Comparison of ENCODE assay signal across 8 cellular contexts in genomic region chr11:46617451-46618314, GRCh38. TPM values are rescaled to one million over a fixed set of nuclear protein-coding genes. Genes with fewer than 3 reads are reported as not detected.
A peak's percentile ranks its signal among the peaks of the same experiment; 100 is the strongest.
DNase-seq lines count a peak whose midpoint lies in the region; ATAC-seq and TF ChIP-seq lines count a peak whose summit lies in the region.

ATG13 (plus strand) TSS chr11:46617553; CDS start chr11:46644292, 26,739 bp downstream.

- H3K4me3 ChIP-seq in DND-41 (ENCODE audit: low read depth in 1 of 2, low read length in 2 of 2): peak within 1 kb of the TSS; percentile 55 to 94
- peak within 1 kb of the TSS; percentile 68 for H3K4me3 ChIP-seq in Jurkat, Clone E6-1 (ENCODE audit: low read length)
- H3K4me3 ChIP-seq in foreskin fibroblast (ENCODE audit: low read depth in 1 of 2, low read length in 2 of 2): peak within 1 kb of the TSS; percentile 98 to 100
- peak within 1 kb of the TSS; percentile 84 for H3K4me3 ChIP-seq in neuron (ENCODE audit: low read length)

- peaks cover 65% of the 10 kb centered on the region for H3K4me1 ChIP-seq in DND-41 (ENCODE audit: insufficient read depth, low read length)
- H3K4me1 ChIP-seq in neuron (ENCODE audit: insufficient read depth, low read length): peaks cover 19% of the 10 kb centered on the region

- peak; percentile 89 for TF ChIP-seq CTCF in DND-41 (IDR thresholded peaks at IDR 0.05; ENCODE audit: borderline replicate concordance, extremely low read depth, low read length, poor library complexity, severe bottlenecking)
- TF ChIP-seq CTCF in foreskin fibroblast (IDR thresholded peaks at IDR 0.05; ENCODE audit: low read depth, low read length): peak; percentile 88

- H3K9ac ChIP-seq in DND-41 (ENCODE audit: low read depth, low read length): peak within 1 kb of the TSS; percentile 93

- H3K9me3 ChIP-seq in DND-41 (ENCODE audit: insufficient read depth, low read length, severe bottlenecking) (no peaks in the 10 kb centered on the region), neuron (ENCODE audit: low read length) (no peaks in the 10 kb centered on the region)

- H3K27ac ChIP-seq in DND-41 (ENCODE audit: low read length): peak within 1 kb of the TSS; percentile 98

- peak; percentile 80 for DNase-seq in DND-41
- DNase-seq in Jurkat, Clone E6-1 (ENCODE audit: low read depth, low spot score): peak; percentile 57
- DNase-seq in SHP77 (lab: John Stamatoyannopoulos, UW): peak; percentile 53 to 74
- peak; percentile 59 for DNase-seq in activated gamma-delta T cell (lab: John Stamatoyannopoulos, UW)
- DNase-seq in foreskin fibroblast: peak; percentile 61 to 87
- DNase-seq in stromal cell of bone marrow (ENCODE audit: low read depth): peak; percentile 59

- H2AFZ ChIP-seq in DND-41 (ENCODE audit: low read depth, low read length) (peak within 1 kb of the TSS; percentile 94), neuron (ENCODE audit: low read depth, low read length) (peak within 1 kb of the TSS; percentile 85)

- peak; percentile 77 for ATAC-seq in DND-41 (ENCODE audit: insufficient read depth, low read depth)
- peak; percentile 42 for ATAC-seq in GM21619 (IDR thresholded peaks at IDR 0.05; ENCODE audit: unreplicated experiment)

- peaks cover 5% of the 10 kb centered on the region; the same call in 1 of the 2 replicates for H4K20me1 ChIP-seq in DND-41 (ENCODE audit: insufficient read depth, low read length)

- H3K27me3 ChIP-seq in DND-41 (ENCODE audit: insufficient read depth, low read length, poor library complexity): no peaks in the 10 kb centered on the region
- no peaks in the 10 kb centered on the region for H3K27me3 ChIP-seq in neuron (ENCODE audit: insufficient read depth, low read length)

- H3K4me2 ChIP-seq in DND-41 (ENCODE audit: insufficient read depth, low read length): peak within 1 kb of the TSS; percentile 91

- H3K36me3 ChIP-seq in DND-41 (ENCODE audit: insufficient read depth, low read length) (peaks cover 23% of the 10 kb centered on the region), neuron (ENCODE audit: insufficient read depth, low read length) (peaks cover 14% of the 10 kb centered on the region)

- peaks cover 73% of the 10 kb centered on the region for H3K79me2 ChIP-seq in DND-41 (ENCODE audit: insufficient read depth, low read length)

RNA-seq across cellular contexts. Expression of gene ATG13, which starts in this region (rescaled TPM):
- polyA plus RNA-seq in Jurkat, Clone E6-1 (2012; ENCODE audit: insufficient read depth, insufficient read length): 86.7 TPM

Comparison
In these comparisons a context has a peak if more than half of its experiments do, and no peak if none do; other contexts are left out.
1. Peak in every context shown above with its lines: DNase-seq, ATAC-seq, H3K4me3 ChIP-seq and H3K27ac ChIP-seq.